9 cellular contexts compared by ENCODE assay signal in genomic region chr22:38213319-38214247, GRCh38. TPM values are rescaled to one million over a fixed set of nuclear protein-coding genes. Genes with fewer than 3 reads are reported as not detected.
DNase-seq lines count a peak whose midpoint lies in the region; ATAC-seq and TF ChIP-seq lines count a peak whose summit lies in the region.
"Had no signal": no experiment of that assay in that cellular context is flagged by ENCODE, and none has a peak within 500 bp of the region (broad histone marks: within the 10 kb centered on the region; RNA-seq: fewer than 3 reads in every experiment).

No MANE protein-coding gene starts in this region.

- TF ChIP-seq CTCF in ascending aorta (IDR thresholded peaks at IDR 0.05) (no peak), natural killer cell (IDR thresholded peaks at IDR 0.05) (no peak)

- peak overlapping the region; percentile 66 to 92 (median 74) for H3K4me2 ChIP-seq in BLaER1 treated with 17β-estradiol and CSF1 and Interleukin-3, amounts not matched to agents 10 nM and 100 nM

- peaks cover 22 to 99% (median 70%) of the 10 kb centered on the region in 10 experiments for H3K4me1 ChIP-seq in BLaER1 treated with 17β-estradiol and CSF1 and Interleukin-3, amounts not matched to agents 10 nM and 100 nM
- peaks cover 13 to 23% of the 10 kb centered on the region in 2 donors for H3K4me1 ChIP-seq in ascending aorta

- peak overlapping the region; percentile 63 for H3K4me3 Mint-ChIP-seq in natural killer cell

- H3K4me3 ChIP-seq in BLaER1 treated with 17β-estradiol and CSF1 and Interleukin-3, amounts not matched to agents 10 nM and 100 nM, result peak overlapping the region in 5 of 10 experiments; percentile 4 to 41 (median 28); a peak in 4 of 20 replicates
- H3K4me3 ChIP-seq in ascending aorta, result peak overlapping the region in 1 of 2 donors; percentile 50
- H3K4me3 ChIP-seq: SJCRH30 had no signal

- no peaks in the 10 kb centered on the region for H3K27me3 ChIP-seq in BLaER1 treated with 17β-estradiol and CSF1 and Interleukin-3, amounts not matched to agents 10 nM and 100 nM
- H3K27me3 ChIP-seq in ascending aorta, result no peaks in the 10 kb centered on the region
- H3K27me3 ChIP-seq: SJCRH30 had no signal

- H3K27ac ChIP-seq in BLaER1 treated with 17β-estradiol and CSF1 and Interleukin-3, amounts not matched to agents 10 nM and 100 nM, result peak overlapping the region in 6 of 11 experiments; percentile 26 to 55 (median 36); a peak in 8 of 22 replicates
- H3K27ac ChIP-seq in ascending aorta, result peak overlapping the region; percentile 22 to 35
- H3K27ac ChIP-seq: SJCRH30 had no signal

- H3K36me3 ChIP-seq in BLaER1 treated with 17β-estradiol and CSF1 and Interleukin-3, amounts not matched to agents 10 nM and 100 nM, result peaks cover 0 to 49% (median 9%) of the 10 kb centered on the region in 11 experiments; a peak in 13 of 22 replicates
- H3K36me3 ChIP-seq in ascending aorta, result peaks cover 4 to 33% of the 10 kb centered on the region in 2 donors
- H3K36me3 ChIP-seq: SJCRH30 had no signal

- no peaks in the 10 kb centered on the region for H3K9me3 ChIP-seq in BLaER1 treated with 17β-estradiol and CSF1 and Interleukin-3, amounts not matched to agents 10 nM and 100 nM (replicated peaks in 1 of 11)
- no peaks in the 10 kb centered on the region for H3K9me3 ChIP-seq in ascending aorta
- H3K9me3 ChIP-seq: SJCRH30 had no signal

- intact Hi-C loops in ascending aorta (cut with DNase I) (no loop called here), natural killer cell (cut with micrococcal nuclease) (no loop called here)

- H3K36me3 Mint-ChIP-seq in natural killer cell, result no peaks in the 10 kb centered on the region

- H3K27ac Mint-ChIP-seq in natural killer cell, result peak overlapping the region; percentile 47 to 89

- ATAC-seq in HG02678 (IDR thresholded peaks at IDR 0.05; ENCODE audit: unreplicated experiment) (peak; percentile 17), natural killer cell (no peak)

- peak overlapping the region in 9 of 11 experiments; percentile 11 to 44 (median 41); a peak in 7 of 22 replicates for H3K9ac ChIP-seq in BLaER1 treated with 17β-estradiol and CSF1 and Interleukin-3, amounts not matched to agents 10 nM and 100 nM

- peaks cover 23 to 52% of the 10 kb centered on the region in 2 donors for H3K4me1 Mint-ChIP-seq in natural killer cell

- peaks cover 4 to 59% (median 19%) of the 10 kb centered on the region in 11 experiments; a peak in 12 of 22 replicates for H4K20me1 ChIP-seq in BLaER1 treated with 17β-estradiol and CSF1 and Interleukin-3, amounts not matched to agents 10 nM and 100 nM

- no peaks in the 10 kb centered on the region for H3K27me3 Mint-ChIP-seq in natural killer cell (ENCODE audit: low read depth in 2 of 2)

- DNase-seq in ascending aorta (ENCODE audit: low spot score in 2 of 2), result no peak
- no peak for DNase-seq in natural killer cell
- DNase-seq in activated gamma-delta T cell (lab: John Stamatoyannopoulos, UW), result no peak
- DNase-seq in DMS53 treated with DMSO at 0.1 percent for 48 hours (lab: John Stamatoyannopoulos, UW; ENCODE audit: unreplicated experiment), result no peak
- no peak for DNase-seq in hippocampal formation (lab: John Stamatoyannopoulos, UW)
- no peak for DNase-seq in SW 1271 (lab: John Stamatoyannopoulos, UW)
- DNase-seq: SJCRH30 had no signal

- H3K9me3 Mint-ChIP-seq in natural killer cell, result no peaks in the 10 kb centered on the region

RNA-seq across cellular contexts. Expression of gene MAFF, which starts 11.8 kb away (rescaled TPM):
- total RNA-seq in ascending aorta (183 TPM), natural killer cell (100 to 1,000 TPM; 168 to 215 (median 187) TPM)

RNA-seq across cellular contexts. Expression of gene PLA2G6, which starts 32.0 kb away (rescaled TPM):
- total RNA-seq in ascending aorta (79.5 TPM), natural killer cell (100 to 1,000 TPM; 137 to 167 (median 145) TPM)

RNA-seq across cellular contexts. Expression of gene TMEM184B, which starts 59.2 kb away (rescaled TPM):
- total RNA-seq in ascending aorta (118 TPM), natural killer cell (10 to 100 TPM; 58.1 to 72.5 (median 68.6) TPM)
